ENCODE assay signal across 4 cellular contexts in genomic region chr1:224989615-224990014, GRCh38.
A peak's percentile ranks its signal among the peaks of the same experiment; 100 is the strongest.
TF ChIP-seq lines count a peak whose summit lies in the region.

No MANE protein-coding gene starts in this region.

TF ChIP-seq in A549, 52 proteins besides CTCF, POLR2A, EP300 and RAD21:
- TF ChIP-seq ZFP36 (IDR thresholded peaks at IDR 0.05; ENCODE audit: borderline replicate concordance, partially characterized antibody) (no peak), USF2 (IDR thresholded peaks at IDR 0.05) (peak; percentile 63)
TF ChIP-seq in A549: peak in this region for 1.

TF ChIP-seq in GM12878, 131 proteins besides CTCF, POLR2A, EP300 and RAD21:
- TF ChIP-seq RAD51 (IDR thresholded peaks at IDR 0.05) (peak; percentile 54; the same call in 1 of the 2 replicates), POU2F2 (IDR thresholded peaks at IDR 0.05; ENCODE audit: borderline replicate concordance, low read depth, low read length) (no peak), NR2C1 (IDR thresholded peaks at IDR 0.05) (no peak)
TF ChIP-seq in GM12878: peak in this region for 1.

TF ChIP-seq in K562, 482 proteins besides CTCF, POLR2A, EP300 and RAD21:
- peak; percentile 49; the same call in 1 of the 2 replicates for TF ChIP-seq RAD51 (IDR thresholded peaks at IDR 0.05; ENCODE audit: borderline replicate concordance, low read depth)
- peak; percentile 91 for TF ChIP-seq TFE3 (CRISPR knock-in tag; IDR thresholded peaks at IDR 0.05)
- no peak for TF ChIP-seq CHD4 (IDR thresholded peaks at IDR 0.05; ENCODE audit: insufficient read depth, insufficient replicate concordance, low read depth, low read length, poor library complexity, severe bottlenecking)

TF ChIP-seq in HepG2, 621 proteins besides CTCF, POLR2A, EP300 and RAD21:
- TF ChIP-seq ZNF17 (CRISPR knock-in tag; IDR thresholded peaks at IDR 0.05) (no peak), PATZ1 (CRISPR knock-in tag; IDR thresholded peaks at IDR 0.05) (no peak), POGZ (CRISPR knock-in tag; IDR thresholded peaks at IDR 0.05) (no peak), ZNF549 (CRISPR knock-in tag; IDR thresholded peaks at IDR 0.05) (no peak), ZNF670 (CRISPR knock-in tag; IDR thresholded peaks at IDR 0.05; ENCODE audit: borderline replicate concordance) (no peak), NFE2L2 (IDR thresholded peaks at IDR 0.05; ENCODE audit: low read length) (no peak), PAXIP1 (CRISPR knock-in tag; conservative IDR thresholded peaks at IDR 0.05) (no peak), KLF16 (CRISPR knock-in tag; IDR thresholded peaks at IDR 0.05) (no peak), ZNF597 (CRISPR knock-in tag; IDR thresholded peaks at IDR 0.05) (no peak), ZNF407 (CRISPR knock-in tag; IDR thresholded peaks at IDR 0.05; ENCODE audit: not compliant biosample characterization) (no peak), TEAD2 (CRISPR knock-in tag; IDR thresholded peaks at IDR 0.05) (no peak), MYPOP (CRISPR knock-in tag; IDR thresholded peaks at IDR 0.05) (no peak), STAT6 (CRISPR knock-in tag; IDR thresholded peaks at IDR 0.05; ENCODE audit: borderline replicate concordance) (no peak), HNF1A (IDR thresholded peaks at IDR 0.05; ENCODE audit: low read depth) (no peak), HNF1A (CRISPR knock-in tag; IDR thresholded peaks at IDR 0.05; ENCODE audit: borderline replicate concordance) (no peak), NFATC3 (CRISPR knock-in tag; IDR thresholded peaks at IDR 0.05) (no peak), RBM22 (optimal IDR thresholded peaks at IDR 0.05; ENCODE audit: low read length) (no peak), ZNF296 (CRISPR knock-in tag; conservative IDR thresholded peaks at IDR 0.05) (no peak)
